Comparison of ENCODE assay signal across 1 cellular context in the genomic region with DNA sequence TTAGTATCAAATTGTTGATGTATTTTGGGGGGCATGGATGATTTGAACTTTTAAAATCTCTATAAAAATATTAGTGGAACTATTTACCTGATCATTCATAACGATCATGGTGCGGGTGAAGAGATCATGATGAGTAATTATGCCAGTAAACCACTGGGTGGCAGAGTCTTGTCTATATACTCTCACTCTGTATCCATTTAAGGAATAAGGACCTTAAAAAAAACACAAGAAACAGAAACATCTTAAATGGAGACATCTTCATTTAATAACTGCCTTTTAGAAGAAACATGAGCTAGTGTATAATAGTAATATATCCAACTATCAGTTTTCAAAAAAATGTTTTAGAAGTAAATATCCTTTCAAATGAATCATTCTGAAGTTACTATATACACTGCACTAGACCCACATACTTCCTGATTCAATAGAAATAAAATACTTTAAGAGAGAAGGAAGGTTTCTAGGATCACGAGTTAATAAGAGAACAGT.
TF ChIP-seq lines count a peak whose summit lies in the region.

No MANE protein-coding gene starts in this region.

TF ChIP-seq in GM23338, 12 proteins besides CTCF, POLR2A, EP300 and RAD21 (continued from another document):
- TF ChIP-seq, protein P1, sequence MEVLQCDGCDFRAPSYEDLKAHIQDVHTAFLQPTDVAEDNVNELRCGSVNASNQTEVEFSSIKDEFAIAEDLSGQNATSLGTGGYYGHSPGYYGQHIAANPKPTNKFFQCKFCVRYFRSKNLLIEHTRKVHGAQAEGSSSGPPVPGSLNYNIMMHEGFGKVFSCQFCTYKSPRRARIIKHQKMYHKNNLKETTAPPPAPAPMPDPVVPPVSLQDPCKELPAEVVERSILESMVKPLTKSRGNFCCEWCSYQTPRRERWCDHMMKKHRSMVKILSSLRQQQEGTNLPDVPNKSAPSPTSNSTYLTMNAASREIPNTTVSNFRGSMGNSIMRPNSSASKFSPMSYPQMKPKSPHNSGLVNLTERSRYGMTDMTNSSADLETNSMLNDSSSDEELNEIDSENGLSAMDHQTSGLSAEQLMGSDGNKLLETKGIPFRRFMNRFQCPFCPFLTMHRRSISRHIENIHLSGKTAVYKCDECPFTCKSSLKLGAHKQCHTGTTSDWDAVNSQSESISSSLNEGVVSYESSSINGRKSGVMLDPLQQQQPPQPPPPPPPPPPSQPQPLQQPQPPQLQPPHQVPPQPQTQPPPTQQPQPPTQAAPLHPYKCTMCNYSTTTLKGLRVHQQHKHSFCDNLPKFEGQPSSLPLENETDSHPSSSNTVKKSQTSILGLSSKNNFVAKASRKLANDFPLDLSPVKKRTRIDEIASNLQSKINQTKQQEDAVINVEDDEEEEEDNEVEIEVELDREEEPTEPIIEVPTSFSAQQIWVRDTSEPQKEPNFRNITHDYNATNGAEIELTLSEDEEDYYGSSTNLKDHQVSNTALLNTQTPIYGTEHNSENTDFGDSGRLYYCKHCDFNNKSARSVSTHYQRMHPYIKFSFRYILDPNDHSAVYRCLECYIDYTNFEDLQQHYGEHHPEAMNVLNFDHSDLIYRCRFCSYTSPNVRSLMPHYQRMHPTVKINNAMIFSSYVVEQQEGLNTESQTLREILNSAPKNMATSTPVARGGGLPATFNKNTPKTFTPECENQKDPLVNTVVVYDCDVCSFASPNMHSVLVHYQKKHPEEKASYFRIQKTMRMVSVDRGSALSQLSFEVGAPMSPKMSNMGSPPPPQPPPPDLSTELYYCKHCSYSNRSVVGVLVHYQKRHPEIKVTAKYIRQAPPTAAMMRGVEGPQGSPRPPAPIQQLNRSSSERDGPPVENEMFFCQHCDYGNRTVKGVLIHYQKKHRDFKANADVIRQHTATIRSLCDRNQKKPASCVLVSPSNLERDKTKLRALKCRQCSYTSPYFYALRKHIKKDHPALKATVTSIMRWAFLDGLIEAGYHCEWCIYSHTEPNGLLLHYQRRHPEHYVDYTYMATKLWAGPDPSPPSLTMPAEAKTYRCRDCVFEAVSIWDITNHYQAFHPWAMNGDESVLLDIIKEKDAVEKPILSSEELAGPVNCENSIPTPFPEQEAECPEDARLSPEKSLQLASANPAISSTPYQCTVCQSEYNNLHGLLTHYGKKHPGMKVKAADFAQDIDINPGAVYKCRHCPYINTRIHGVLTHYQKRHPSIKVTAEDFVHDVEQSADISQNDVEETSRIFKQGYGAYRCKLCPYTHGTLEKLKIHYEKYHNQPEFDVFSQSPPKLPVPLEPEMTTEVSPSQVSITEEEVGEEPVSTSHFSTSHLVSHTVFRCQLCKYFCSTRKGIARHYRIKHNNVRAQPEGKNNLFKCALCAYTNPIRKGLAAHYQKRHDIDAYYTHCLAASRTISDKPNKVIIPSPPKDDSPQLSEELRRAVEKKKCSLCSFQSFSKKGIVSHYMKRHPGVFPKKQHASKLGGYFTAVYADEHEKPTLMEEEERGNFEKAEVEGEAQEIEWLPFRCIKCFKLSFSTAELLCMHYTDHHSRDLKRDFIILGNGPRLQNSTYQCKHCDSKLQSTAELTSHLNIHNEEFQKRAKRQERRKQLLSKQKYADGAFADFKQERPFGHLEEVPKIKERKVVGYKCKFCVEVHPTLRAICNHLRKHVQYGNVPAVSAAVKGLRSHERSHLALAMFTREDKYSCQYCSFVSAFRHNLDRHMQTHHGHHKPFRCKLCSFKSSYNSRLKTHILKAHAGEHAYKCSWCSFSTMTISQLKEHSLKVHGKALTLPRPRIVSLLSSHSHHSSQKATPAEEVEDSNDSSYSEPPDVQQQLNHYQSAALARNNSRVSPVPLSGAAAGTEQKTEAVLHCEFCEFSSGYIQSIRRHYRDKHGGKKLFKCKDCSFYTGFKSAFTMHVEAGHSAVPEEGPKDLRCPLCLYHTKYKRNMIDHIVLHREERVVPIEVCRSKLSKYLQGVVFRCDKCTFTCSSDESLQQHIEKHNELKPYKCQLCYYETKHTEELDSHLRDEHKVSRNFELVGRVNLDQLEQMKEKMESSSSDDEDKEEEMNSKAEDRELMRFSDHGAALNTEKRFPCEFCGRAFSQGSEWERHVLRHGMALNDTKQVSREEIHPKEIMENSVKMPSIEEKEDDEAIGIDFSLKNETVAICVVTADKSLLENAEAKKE (CRISPR knock-in tag; IDR thresholded peaks at IDR 0.05) = no peak
- no peak for TF ChIP-seq POLR2AphosphoS5 (IDR thresholded peaks at IDR 0.05; ENCODE audit: low read depth)
TF ChIP-seq in GM23338: peak in this region for 0.
